12 cellular contexts compared by ENCODE assay signal in genomic region chrX:141052098-141052497, GRCh38. TPM values are rescaled to one million over a fixed set of nuclear protein-coding genes. Genes with fewer than 3 reads are reported as not detected.
"Had no signal": no experiment of that assay in that cellular context is flagged by ENCODE, and none has a peak within 500 bp of the region (broad histone marks: within the 10 kb centered on the region; RNA-seq: fewer than 3 reads in every experiment).

No MANE protein-coding gene starts in this region.

RNA-seq across cellular contexts. Expression of gene SPANXB1, which starts 49.7 kb away (rescaled TPM):
- total RNA-seq: activated CD8-positive, alpha-beta T cell treated with anti-CD3 and anti-CD28 coated beads for 36 hours; activated naive CD8-positive, alpha-beta T cell treated with anti-CD3 and anti-CD28 coated beads for 36 hours; activated T-cell treated with anti-CD3 and anti-CD28 coated beads, Interleukin-2, amount 50 U/mL, for 72 hours; cardiac septum; colonic mucosa; epithelial cell of proximal tubule; lower leg skin; stomach; T-helper 1 cell treated with Interleukin-12 subunit alpha and Interleukin-12 subunit beta and Interleukin-4 antibody, amounts not matched to agents 30 ng/mL and 1 ng/mL, for 36 hours; thyroid gland; vagina had no signal
- polyA plus RNA-seq: small intestine, stomach had no signal
